19 cellular contexts compared by ENCODE assay signal in the genomic region with DNA sequence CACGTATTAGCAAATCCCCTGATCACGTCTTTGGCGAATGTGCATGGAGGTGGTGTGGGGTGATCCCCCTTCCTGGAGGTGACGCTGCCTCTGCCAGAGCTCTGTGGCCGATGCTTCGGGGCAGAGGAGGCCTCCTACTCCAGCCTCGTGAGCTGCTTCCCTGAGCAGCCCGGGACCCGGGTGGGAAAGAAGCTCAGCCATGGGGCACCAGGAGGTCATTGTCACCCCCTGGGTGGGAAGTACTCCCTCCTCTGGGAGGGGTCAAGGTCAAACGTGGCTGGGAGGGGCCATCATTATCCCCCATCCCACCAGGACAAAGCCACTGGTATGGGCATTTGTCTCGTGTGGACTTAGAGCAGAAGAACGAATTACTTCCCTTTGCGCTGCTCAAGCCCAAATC. TPM values are rescaled to one million over a fixed set of nuclear protein-coding genes. Genes with fewer than 3 reads are reported as not detected.
DNase-seq lines count a peak whose midpoint lies in the region; TF ChIP-seq lines count a peak whose summit lies in the region.
"Had no signal": no experiment of that assay in that cellular context is flagged by ENCODE, and none has a peak within 500 bp of the region (broad histone marks: within the 10 kb centered on the region; RNA-seq: fewer than 3 reads in every experiment).

No MANE protein-coding gene starts in this region.

- no peaks in the 10 kb centered on the region for H3K4me1 ChIP-seq in HEK293 (ENCODE audit: control insufficient read depth, insufficient read depth, low read length)
- H3K4me1 ChIP-seq in ascending aorta: no peaks in the 10 kb centered on the region

- peaks cover 86% of the 10 kb centered on the region for H3K36me3 Mint-ChIP-seq in activated T-cell treated with anti-CD3 and anti-CD28 coated beads, Interleukin-2, amount 50 U/mL, for 24 hours (ENCODE audit: low read depth)

- no peaks in the 10 kb centered on the region for H3K36me3 ChIP-seq in HEK293 (ENCODE audit: control insufficient read depth in 2 of 2, insufficient read depth in 1 of 2, low read length in 2 of 2)
- no peaks in the 10 kb centered on the region for H3K36me3 ChIP-seq in ascending aorta

- no peaks in the 10 kb centered on the region for H3K27me3 Mint-ChIP-seq in activated T-cell treated with anti-CD3 and anti-CD28 coated beads, Interleukin-2, amount 50 U/mL, for 24 hours
- H3K27me3 Mint-ChIP-seq: CD4-positive, alpha-beta memory T cell had no signal

- H3K27ac ChIP-seq in HEK293 (ENCODE audit: extremely low read depth, low read depth, low read length): no peak overlapping the region
- peak overlapping the region; percentile 67 for H3K27ac ChIP-seq in caudate nucleus (ENCODE audit: low read depth, low read length)
- peak overlapping the region; percentile 83 for H3K27ac ChIP-seq in temporal lobe (ENCODE audit: low read depth, low read length)
- no peak overlapping the region for H3K27ac ChIP-seq in ascending aorta
- H3K27ac ChIP-seq: BLaER1 had no signal

- no peak for DNase-seq in activated T-cell treated with anti-CD3 and anti-CD28 coated beads, Interleukin-2, amount 50 U/mL, for 24 hours
- no peak for DNase-seq in activated T-cell treated with anti-CD3 and anti-CD28 coated beads, Interleukin-2, amount 50 U/mL, for 1 hour
- DNase-seq in caudate nucleus (lab: John Stamatoyannopoulos, UW) (no peak), ascending aorta (ENCODE audit: low spot score in 2 of 2) (no peak)
- no peak for DNase-seq in activated CD8-positive, alpha-beta memory T cell treated with anti-CD3 and anti-CD28 coated beads, Interleukin-2, amount 50 U/mL, for 4 hours
- DNase-seq: CD4-positive, alpha-beta memory T cell; COR-L47; DMS53; NCI-H1092; NCI-H1417 treated with DMSO at 0.1 percent for 48 hours; NCI-H1694 treated with DMSO at 0.1 percent for 48 hours; NCI-H2081; NCI-H2227 treated with DMSO at 0.1 percent for 48 hours; NCI-H526 treated with DMSO at 0.1 percent for 48 hours; RPMI8226; SHP77 had no signal

- H3K27me3 ChIP-seq in ascending aorta: no peaks in the 10 kb centered on the region
- H3K27me3 ChIP-seq: BLaER1 had no signal

- CTCF ChIA-PET in HEK293 (lab: Yijun Ruan, JAX): interaction anchor here (1.0 kb wide), 1 partner anchor 9 kb away, joined by 3 read pairs; no protein-coding TSS in a partner anchor

- H3K4me1 Mint-ChIP-seq in activated T-cell treated with anti-CD3 and anti-CD28 coated beads, Interleukin-2, amount 50 U/mL, for 24 hours (ENCODE audit: low read depth): no peaks in the 10 kb centered on the region
- H3K4me1 Mint-ChIP-seq: CD4-positive, alpha-beta memory T cell had no signal

- no peaks in the 10 kb centered on the region for H3K9me3 Mint-ChIP-seq in activated T-cell treated with anti-CD3 and anti-CD28 coated beads, Interleukin-2, amount 50 U/mL, for 24 hours
- H3K9me3 Mint-ChIP-seq: CD4-positive, alpha-beta memory T cell had no signal

- H3K4me3 ChIP-seq in HEK293 (ENCODE audit: low read depth, low read length) (no peak overlapping the region), ascending aorta (no peak overlapping the region)
- H3K4me3 ChIP-seq: BLaER1 had no signal

- TF ChIP-seq CTCF in HEK293 (tag by site-specific recombination; IDR thresholded peaks at IDR 0.05) (no peak), ascending aorta (IDR thresholded peaks at IDR 0.05) (no peak)

- POLR2A ChIA-PET in HEK293 (lab: Yijun Ruan, JAX): no interaction called here

- peak overlapping the region; percentile 29 for H3K27ac Mint-ChIP-seq in activated T-cell treated with anti-CD3 and anti-CD28 coated beads, Interleukin-2, amount 50 U/mL, for 24 hours

- intact Hi-C loops in ascending aorta (cut with DNase I): no loop called here

- no peaks in the 10 kb centered on the region for H3K9me3 ChIP-seq in HEK293 (ENCODE audit: control insufficient read depth, insufficient read depth, low read depth, low read length)
- H3K9me3 ChIP-seq in ascending aorta: no peaks in the 10 kb centered on the region
- H3K9me3 ChIP-seq: BLaER1 had no signal

- H3K4me3 Mint-ChIP-seq in activated T-cell treated with anti-CD3 and anti-CD28 coated beads, Interleukin-2, amount 50 U/mL, for 24 hours: no peak overlapping the region
- H3K4me3 Mint-ChIP-seq: CD4-positive, alpha-beta memory T cell had no signal

TF ChIP-seq in HEK293, 187 proteins besides CTCF, POLR2A, EP300 and RAD21:
- 0 out of 2 replicates have a peak, but pooled peaks have one; percentile 12 for TF ChIP-seq GLIS2 (tag by site-specific recombination; IDR thresholded peaks at IDR 0.05)
- no peak for TF ChIP-seq ZNF514 (tag by site-specific recombination; IDR thresholded peaks at IDR 0.05)
TF ChIP-seq in HEK293: peak in this region for 1.

RNA-seq across cellular contexts. Expression of gene KCNAB2, which starts 40.7 kb away (rescaled TPM):
- total RNA-seq in temporal lobe: 9.1 TPM
- total RNA-seq in ascending aorta: 17.9 TPM

Comparison
In these comparisons a context has a peak if more than half of its experiments do, and no peak if none do; other contexts are left out.
1. H3K27ac ChIP-seq: peak in caudate nucleus (single experiment) and temporal lobe (single experiment); none in HEK293 (single experiment) and ascending aorta (0 of 2).